Comparison of ENCODE assay signal across 1 cellular context in genomic region chr11:73029408-73029807, GRCh38.
TF ChIP-seq lines count a peak whose summit lies in the region.

No MANE protein-coding gene starts in this region.

TF ChIP-seq in SK-N-SH, 30 proteins besides CTCF, POLR2A, EP300 and RAD21 (continued from another document):
- TF ChIP-seq SMC3 (IDR thresholded peaks at IDR 0.05; ENCODE audit: low read depth, low read length) (peak; percentile 1; the same call in 1 of the 2 replicates), GATA2 (CRISPR knock-in tag; IDR thresholded peaks at IDR 0.05) (peak; percentile 98), MXI1 (IDR thresholded peaks at IDR 0.05; ENCODE audit: low read depth, low read length) (peak; percentile 40; the same call in 1 of the 2 replicates)
TF ChIP-seq in SK-N-SH: peak in this region for 6.
